28 cellular contexts compared by ENCODE assay signal in the genomic region with DNA sequence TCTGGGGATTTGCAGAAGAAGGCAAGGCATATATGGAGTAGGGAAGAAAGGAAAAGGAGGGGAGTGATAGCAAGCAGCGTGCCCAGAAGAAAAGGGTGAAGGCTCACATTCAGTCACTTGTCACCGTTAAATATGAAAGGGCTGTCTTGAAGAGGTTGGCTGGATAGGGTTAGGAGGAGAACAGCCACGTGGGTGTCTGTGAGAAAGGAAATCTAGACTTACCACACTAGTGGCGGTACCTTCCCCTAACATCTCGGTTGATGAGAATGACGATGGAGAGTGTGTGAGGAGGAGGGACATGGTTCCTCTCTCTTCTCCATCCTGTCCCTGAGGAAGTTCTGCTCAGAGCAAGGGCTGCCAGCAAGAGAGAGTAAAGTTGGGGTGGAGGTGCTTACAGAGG.
DNase-seq lines count a peak whose midpoint lies in the region; ATAC-seq and TF ChIP-seq lines count a peak whose summit lies in the region.
"Had no signal": no experiment of that assay in that cellular context is flagged by ENCODE, and none has a peak within 500 bp of the region (broad histone marks: within the 10 kb centered on the region; RNA-seq: fewer than 3 reads in every experiment).

No MANE protein-coding gene starts in this region.

- H3K9me3 ChIP-seq in T-helper 17 cell (ENCODE audit: control insufficient read depth, low read length, poor library complexity, severe bottlenecking): no peaks in the 10 kb centered on the region
- H3K9me3 ChIP-seq: BE2C, breast epithelium, gastroesophageal sphincter, pancreas, SK-N-SH, stomach, vagina had no signal

- DNase-seq in activated naive CD8-positive, alpha-beta T cell treated with anti-CD3 and anti-CD28 coated beads, Interleukin-2, amount 50 U/mL, for 24 hours: no peak
- DNase-seq in T-helper 17 cell (no peak), mesendoderm (no peak), type B pancreatic cell (ENCODE audit: extremely low spot score, unreplicated experiment) (no peak), Calu3 (no peak)
- DNase-seq: activated CD4-positive, alpha-beta memory T cell treated with anti-CD3 and anti-CD28 coated beads, Interleukin-2, amount 10 ng/mL, durations not matched to agents 7 days and 5 days; activated effector memory CD4-positive, alpha-beta T cell treated with anti-CD3 and anti-CD28 coated beads, Interleukin-2, amount 50 U/mL, for 16 hours; amygdala; BE2C; DMS53; H7; hippocampal formation; left colon; NCI-H1417 treated with DMSO at 0.1 percent for 48 hours; NCI-H2081; NCI-H526; pancreas; SK-N-SH; stomach had no signal

- H3K9me3 Mint-ChIP-seq in activated naive CD8-positive, alpha-beta T cell (ENCODE audit: low read depth): peaks cover 3% of the 10 kb centered on the region
- H3K9me3 Mint-ChIP-seq in activated naive CD8-positive, alpha-beta T cell treated with anti-CD3 and anti-CD28 coated beads, Interleukin-2, amount 50 U/mL, for 24 hours: peaks cover 6% of the 10 kb centered on the region
- H3K9me3 Mint-ChIP-seq in type B pancreatic cell: peaks cover 3% of the 10 kb centered on the region
- no peaks in the 10 kb centered on the region for H3K9me3 Mint-ChIP-seq in Calu3 (ENCODE audit: low read depth, unreplicated experiment)
- H3K9me3 Mint-ChIP-seq: activated CD4-positive, alpha-beta memory T cell treated with anti-CD3 and anti-CD28 coated beads, Interleukin-2, amount 10 ng/mL, durations not matched to agents 7 days and 5 days; T-helper 1 cell treated with Interleukin-12 subunit alpha and Interleukin-12 subunit beta and Interleukin-4 antibody, amounts not matched to agents 30 μg/mL and 1 μg/mL, for 36 hours had no signal

- ATAC-seq in activated naive CD8-positive, alpha-beta T cell treated with anti-CD3 and anti-CD28 coated beads, Interleukin-2, amount 50 U/mL, for 24 hours: no peak
- ATAC-seq in T-helper 17 cell (peak; percentile 54), GM18520 (IDR thresholded peaks at IDR 0.05; ENCODE audit: unreplicated experiment) (no peak)
- ATAC-seq: left colon had no signal

- no peak overlapping the region for H3K4me2 ChIP-seq in mesendoderm (ENCODE audit: low read length)
- H3K4me2 ChIP-seq: SK-N-SH, smooth muscle cell had no signal

- H2BK15ac ChIP-seq in mesendoderm (replicated peaks; ENCODE audit: low read depth): no peak overlapping the region

- H3K36me3 ChIP-seq in mesendoderm (ENCODE audit: control insufficient read depth, insufficient read depth, low read length): no peaks in the 10 kb centered on the region
- H3K36me3 ChIP-seq: BE2C, breast epithelium, gastroesophageal sphincter, pancreas, stomach, vagina had no signal

- intact Hi-C loops in Calu3 (cut with micrococcal nuclease; ENCODE audit: unreplicated experiment): no loop called here

- no peak overlapping the region for H4K5ac ChIP-seq in mesendoderm (ENCODE audit: low read length)

- H2BK120ac ChIP-seq in mesendoderm (ENCODE audit: low read depth, low read length): no peak overlapping the region

- no peak overlapping the region for H3K18ac ChIP-seq in mesendoderm (ENCODE audit: low read length)

- H3K9ac ChIP-seq in mesendoderm (ENCODE audit: low read length): no peak overlapping the region
- H3K9ac ChIP-seq: SK-N-SH had no signal

- H3K4me3 Mint-ChIP-seq in activated naive CD8-positive, alpha-beta T cell: no peak overlapping the region
- no peak overlapping the region for H3K4me3 Mint-ChIP-seq in activated naive CD8-positive, alpha-beta T cell treated with anti-CD3 and anti-CD28 coated beads, Interleukin-2, amount 50 U/mL, for 24 hours
- H3K4me3 Mint-ChIP-seq in T-helper 17 cell (no peak overlapping the region), type B pancreatic cell (no peak overlapping the region), Calu3 (ENCODE audit: low read depth, unreplicated experiment) (no peak overlapping the region)
- H3K4me3 Mint-ChIP-seq: activated CD4-positive, alpha-beta memory T cell treated with anti-CD3 and anti-CD28 coated beads, Interleukin-2, amount 10 ng/mL, durations not matched to agents 7 days and 5 days; neural crest cell; T-helper 1 cell treated with Interleukin-12 subunit alpha and Interleukin-12 subunit beta and Interleukin-4 antibody, amounts not matched to agents 30 μg/mL and 1 μg/mL, for 36 hours had no signal

- TF ChIP-seq CTCF in type B pancreatic cell (conservative IDR thresholded peaks at IDR 0.05): no peak
- TF ChIP-seq CTCF in Calu3 (IDR thresholded peaks at IDR 0.05; ENCODE audit: unreplicated experiment): no peak

- H3K4me1 Mint-ChIP-seq in activated naive CD8-positive, alpha-beta T cell (ENCODE audit: low read depth): peaks cover 89% of the 10 kb centered on the region
- peaks cover 75% of the 10 kb centered on the region for H3K4me1 Mint-ChIP-seq in activated naive CD8-positive, alpha-beta T cell treated with anti-CD3 and anti-CD28 coated beads, Interleukin-2, amount 50 U/mL, for 24 hours
- H3K4me1 Mint-ChIP-seq in T-helper 17 cell (peaks cover 22% of the 10 kb centered on the region), type B pancreatic cell (ENCODE audit: unreplicated experiment) (peaks cover 10% of the 10 kb centered on the region), Calu3 (ENCODE audit: low read depth, unreplicated experiment) (peaks cover 14% of the 10 kb centered on the region)

- H2BK5ac ChIP-seq in mesendoderm (ENCODE audit: low read length): no peak overlapping the region

- no peaks in the 10 kb centered on the region for H3K79me2 ChIP-seq in mesendoderm (ENCODE audit: control insufficient read depth, insufficient read depth, low read length)

- H3K4me3 ChIP-seq in mesendoderm (ENCODE audit: low read length): no peak overlapping the region
- H3K4me3 ChIP-seq: breast epithelium, gastroesophageal sphincter, pancreas, smooth muscle cell, stomach, vagina had no signal

- H3K36me3 Mint-ChIP-seq in activated naive CD8-positive, alpha-beta T cell: peaks cover 2% of the 10 kb centered on the region
- H3K36me3 Mint-ChIP-seq in activated naive CD8-positive, alpha-beta T cell treated with anti-CD3 and anti-CD28 coated beads, Interleukin-2, amount 50 U/mL, for 24 hours (ENCODE audit: low read depth): no peaks in the 10 kb centered on the region
- H3K36me3 Mint-ChIP-seq in T-helper 17 cell (ENCODE audit: low read depth) (no peaks in the 10 kb centered on the region), type B pancreatic cell (no peaks in the 10 kb centered on the region), Calu3 (ENCODE audit: insufficient read depth, unreplicated experiment) (no peaks in the 10 kb centered on the region)

- CTCF ChIA-PET in Calu3 (lab: Charles Lee): no interaction called here

- no peaks in the 10 kb centered on the region for H3K79me1 ChIP-seq in mesendoderm (ENCODE audit: low read length)

- no peak overlapping the region for H3K27ac ChIP-seq in mesendoderm (ENCODE audit: low read depth, low read length)
- H3K27ac ChIP-seq: HL-60, pancreas, stomach, vagina had no signal

- no peaks in the 10 kb centered on the region for H3K27me3 ChIP-seq in mesendoderm (ENCODE audit: insufficient read depth, low read length, poor library complexity)
- H3K27me3 ChIP-seq: BE2C, breast epithelium, gastroesophageal sphincter, pancreas, stomach, vagina had no signal

- peak overlapping the region; percentile 44 for H2AK5ac ChIP-seq in mesendoderm (ENCODE audit: low read length)

- no peak overlapping the region for H3K56ac ChIP-seq in mesendoderm (ENCODE audit: low read length)

- H3K4me1 ChIP-seq in mesendoderm (ENCODE audit: control insufficient read depth, low read depth, low read length): peaks cover 2% of the 10 kb centered on the region
- H3K4me1 ChIP-seq: BE2C, breast epithelium, pancreas, stomach had no signal

- no peak overlapping the region for H3K23ac ChIP-seq in mesendoderm (ENCODE audit: low read length)

- WGBS in mesendoderm (ENCODE audit: extremely low coverage, insufficient coverage, low lambda C conversion rate): no CpG with 5 or more reads among the region's 6 CpGs

- no peak overlapping the region for H4K8ac ChIP-seq in mesendoderm (ENCODE audit: low read depth, low read length)

- H3K27me3 Mint-ChIP-seq in activated naive CD8-positive, alpha-beta T cell: no peaks in the 10 kb centered on the region
- no peaks in the 10 kb centered on the region for H3K27me3 Mint-ChIP-seq in activated naive CD8-positive, alpha-beta T cell treated with anti-CD3 and anti-CD28 coated beads, Interleukin-2, amount 50 U/mL, for 24 hours
- H3K27me3 Mint-ChIP-seq in T-helper 17 cell: no peaks in the 10 kb centered on the region
- no peaks in the 10 kb centered on the region for H3K27me3 Mint-ChIP-seq in type B pancreatic cell
- H3K27me3 Mint-ChIP-seq in Calu3 (ENCODE audit: unreplicated experiment): no peaks in the 10 kb centered on the region
- H3K27me3 Mint-ChIP-seq: activated CD4-positive, alpha-beta memory T cell treated with anti-CD3 and anti-CD28 coated beads, Interleukin-2, amount 10 ng/mL, durations not matched to agents 7 days and 5 days had no signal

- H3K4ac ChIP-seq in mesendoderm (ENCODE audit: low read depth, low read length): no peak overlapping the region

- no TSS peak for BruUV-seq in Calu3 (replicated peaks; lab: Mats Ljungman, UMichigan)

- H3K27ac Mint-ChIP-seq in activated naive CD8-positive, alpha-beta T cell: peak overlapping the region; percentile 48
- H3K27ac Mint-ChIP-seq in activated naive CD8-positive, alpha-beta T cell treated with anti-CD3 and anti-CD28 coated beads, Interleukin-2, amount 50 U/mL, for 24 hours: no peak overlapping the region
- H3K27ac Mint-ChIP-seq in T-helper 17 cell: no peak overlapping the region
- H3K27ac Mint-ChIP-seq in type B pancreatic cell: peak overlapping the region; percentile 83
- H3K27ac Mint-ChIP-seq in Calu3 (ENCODE audit: unreplicated experiment): no peak overlapping the region
- H3K27ac Mint-ChIP-seq: activated CD4-positive, alpha-beta memory T cell treated with anti-CD3 and anti-CD28 coated beads, Interleukin-2, amount 10 ng/mL, durations not matched to agents 7 days and 5 days; T-helper 1 cell treated with Interleukin-12 subunit alpha and Interleukin-12 subunit beta and Interleukin-4 antibody, amounts not matched to agents 30 μg/mL and 1 μg/mL, for 36 hours had no signal

Comparison
In these comparisons a context has a peak if more than half of its experiments do, and no peak if none do; other contexts are left out.
1. H3K27ac Mint-ChIP-seq: peak in activated naive CD8-positive, alpha-beta T cell (single experiment) and type B pancreatic cell (single experiment); none in activated naive CD8-positive, alpha-beta T cell treated with anti-CD3 and anti-CD28 coated beads, Interleukin-2, amount 50 U/mL, for 24 hours (single experiment), T-helper 17 cell (single experiment) and Calu3 (single experiment).